ENCODE assay signal across 1 cellular context in the genomic region with DNA sequence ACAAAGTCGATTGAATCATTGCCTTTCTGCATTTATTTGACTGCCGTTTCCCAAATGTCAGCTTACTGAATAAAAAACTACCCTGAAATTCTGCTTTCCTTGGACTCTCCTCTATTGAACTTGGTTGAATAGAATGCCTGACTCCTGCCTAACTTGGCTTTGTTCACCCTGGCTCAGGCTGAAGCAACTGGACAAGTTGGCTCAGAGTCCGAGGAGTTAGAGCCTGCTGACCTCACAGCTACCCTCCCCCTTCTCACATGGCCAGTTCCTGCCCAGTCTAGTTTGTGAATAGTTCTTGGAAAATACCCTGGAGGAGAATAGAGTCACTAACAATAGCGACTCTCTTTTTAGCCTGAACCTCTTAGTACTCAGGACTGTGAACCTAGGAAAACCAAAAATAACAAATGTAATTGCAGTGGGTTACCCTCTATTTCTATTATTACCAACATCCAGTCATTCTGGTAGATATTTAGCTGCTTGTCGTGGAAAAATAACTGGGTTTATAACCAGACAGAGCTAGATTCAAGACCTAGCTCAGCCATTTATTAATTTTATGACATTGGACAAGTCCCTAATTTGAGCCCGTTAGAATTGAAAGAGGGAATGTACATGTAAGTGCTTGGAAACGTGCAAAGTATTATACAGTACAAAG.
TF ChIP-seq lines count a peak whose summit lies in the region.

No MANE protein-coding gene starts in this region.

TF ChIP-seq in K562, 482 proteins besides CTCF, POLR2A, EP300 and RAD21 (continued from another document):
- TF ChIP-seq, protein P1, sequence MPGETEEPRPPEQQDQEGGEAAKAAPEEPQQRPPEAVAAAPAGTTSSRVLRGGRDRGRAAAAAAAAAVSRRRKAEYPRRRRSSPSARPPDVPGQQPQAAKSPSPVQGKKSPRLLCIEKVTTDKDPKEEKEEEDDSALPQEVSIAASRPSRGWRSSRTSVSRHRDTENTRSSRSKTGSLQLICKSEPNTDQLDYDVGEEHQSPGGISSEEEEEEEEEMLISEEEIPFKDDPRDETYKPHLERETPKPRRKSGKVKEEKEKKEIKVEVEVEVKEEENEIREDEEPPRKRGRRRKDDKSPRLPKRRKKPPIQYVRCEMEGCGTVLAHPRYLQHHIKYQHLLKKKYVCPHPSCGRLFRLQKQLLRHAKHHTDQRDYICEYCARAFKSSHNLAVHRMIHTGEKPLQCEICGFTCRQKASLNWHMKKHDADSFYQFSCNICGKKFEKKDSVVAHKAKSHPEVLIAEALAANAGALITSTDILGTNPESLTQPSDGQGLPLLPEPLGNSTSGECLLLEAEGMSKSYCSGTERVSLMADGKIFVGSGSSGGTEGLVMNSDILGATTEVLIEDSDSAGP (CRISPR knock-in tag; IDR thresholded peaks at IDR 0.05): no peak
- TF ChIP-seq, protein P2, sequence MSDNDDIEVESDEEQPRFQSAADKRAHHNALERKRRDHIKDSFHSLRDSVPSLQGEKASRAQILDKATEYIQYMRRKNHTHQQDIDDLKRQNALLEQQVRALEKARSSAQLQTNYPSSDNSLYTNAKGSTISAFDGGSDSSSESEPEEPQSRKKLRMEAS (CRISPR knock-in tag; IDR thresholded peaks at IDR 0.05): peak; percentile 30; the same call in 1 of the 2 replicates
- TF ChIP-seq, protein P3, sequence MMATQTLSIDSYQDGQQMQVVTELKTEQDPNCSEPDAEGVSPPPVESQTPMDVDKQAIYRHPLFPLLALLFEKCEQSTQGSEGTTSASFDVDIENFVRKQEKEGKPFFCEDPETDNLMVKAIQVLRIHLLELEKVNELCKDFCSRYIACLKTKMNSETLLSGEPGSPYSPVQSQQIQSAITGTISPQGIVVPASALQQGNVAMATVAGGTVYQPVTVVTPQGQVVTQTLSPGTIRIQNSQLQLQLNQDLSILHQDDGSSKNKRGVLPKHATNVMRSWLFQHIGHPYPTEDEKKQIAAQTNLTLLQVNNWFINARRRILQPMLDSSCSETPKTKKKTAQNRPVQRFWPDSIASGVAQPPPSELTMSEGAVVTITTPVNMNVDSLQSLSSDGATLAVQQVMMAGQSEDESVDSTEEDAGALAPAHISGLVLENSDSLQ (IDR thresholded peaks at IDR 0.05): no peak
- TF ChIP-seq, protein P4, sequence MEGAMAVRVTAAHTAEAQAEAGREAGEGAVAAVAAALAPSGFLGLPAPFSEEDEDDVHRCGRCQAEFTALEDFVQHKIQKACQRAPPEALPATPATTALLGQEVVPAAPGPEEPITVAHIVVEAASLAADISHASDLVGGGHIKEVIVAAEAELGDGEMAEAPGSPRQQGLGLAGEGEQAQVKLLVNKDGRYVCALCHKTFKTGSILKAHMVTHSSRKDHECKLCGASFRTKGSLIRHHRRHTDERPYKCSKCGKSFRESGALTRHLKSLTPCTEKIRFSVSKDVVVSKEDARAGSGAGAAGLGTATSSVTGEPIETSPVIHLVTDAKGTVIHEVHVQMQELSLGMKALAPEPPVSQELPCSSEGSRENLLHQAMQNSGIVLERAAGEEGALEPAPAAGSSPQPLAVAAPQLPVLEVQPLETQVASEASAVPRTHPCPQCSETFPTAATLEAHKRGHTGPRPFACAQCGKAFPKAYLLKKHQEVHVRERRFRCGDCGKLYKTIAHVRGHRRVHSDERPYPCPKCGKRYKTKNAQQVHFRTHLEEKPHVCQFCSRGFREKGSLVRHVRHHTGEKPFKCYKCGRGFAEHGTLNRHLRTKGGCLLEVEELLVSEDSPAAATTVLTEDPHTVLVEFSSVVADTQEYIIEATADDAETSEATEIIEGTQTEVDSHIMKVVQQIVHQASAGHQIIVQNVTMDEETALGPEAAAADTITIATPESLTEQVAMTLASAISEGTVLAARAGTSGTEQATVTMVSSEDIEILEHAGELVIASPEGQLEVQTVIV (CRISPR knock-in tag; IDR thresholded peaks at IDR 0.05; ENCODE audit: borderline replicate concordance): no peak
- TF ChIP-seq DPF2 (IDR thresholded peaks at IDR 0.05): no peak
- TF ChIP-seq BRD9 (IDR thresholded peaks at IDR 0.05; ENCODE audit: low read depth, partially characterized antibody): no peak
- TF ChIP-seq, protein P5, sequence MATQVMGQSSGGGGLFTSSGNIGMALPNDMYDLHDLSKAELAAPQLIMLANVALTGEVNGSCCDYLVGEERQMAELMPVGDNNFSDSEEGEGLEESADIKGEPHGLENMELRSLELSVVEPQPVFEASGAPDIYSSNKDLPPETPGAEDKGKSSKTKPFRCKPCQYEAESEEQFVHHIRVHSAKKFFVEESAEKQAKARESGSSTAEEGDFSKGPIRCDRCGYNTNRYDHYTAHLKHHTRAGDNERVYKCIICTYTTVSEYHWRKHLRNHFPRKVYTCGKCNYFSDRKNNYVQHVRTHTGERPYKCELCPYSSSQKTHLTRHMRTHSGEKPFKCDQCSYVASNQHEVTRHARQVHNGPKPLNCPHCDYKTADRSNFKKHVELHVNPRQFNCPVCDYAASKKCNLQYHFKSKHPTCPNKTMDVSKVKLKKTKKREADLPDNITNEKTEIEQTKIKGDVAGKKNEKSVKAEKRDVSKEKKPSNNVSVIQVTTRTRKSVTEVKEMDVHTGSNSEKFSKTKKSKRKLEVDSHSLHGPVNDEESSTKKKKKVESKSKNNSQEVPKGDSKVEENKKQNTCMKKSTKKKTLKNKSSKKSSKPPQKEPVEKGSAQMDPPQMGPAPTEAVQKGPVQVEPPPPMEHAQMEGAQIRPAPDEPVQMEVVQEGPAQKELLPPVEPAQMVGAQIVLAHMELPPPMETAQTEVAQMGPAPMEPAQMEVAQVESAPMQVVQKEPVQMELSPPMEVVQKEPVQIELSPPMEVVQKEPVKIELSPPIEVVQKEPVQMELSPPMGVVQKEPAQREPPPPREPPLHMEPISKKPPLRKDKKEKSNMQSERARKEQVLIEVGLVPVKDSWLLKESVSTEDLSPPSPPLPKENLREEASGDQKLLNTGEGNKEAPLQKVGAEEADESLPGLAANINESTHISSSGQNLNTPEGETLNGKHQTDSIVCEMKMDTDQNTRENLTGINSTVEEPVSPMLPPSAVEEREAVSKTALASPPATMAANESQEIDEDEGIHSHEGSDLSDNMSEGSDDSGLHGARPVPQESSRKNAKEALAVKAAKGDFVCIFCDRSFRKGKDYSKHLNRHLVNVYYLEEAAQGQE (CRISPR knock-in tag; IDR thresholded peaks at IDR 0.05; ENCODE audit: low read depth): no peak
- TF ChIP-seq CBX8 (IDR thresholded peaks at IDR 0.05; ENCODE audit: borderline replicate concordance, extremely low read depth, low read depth, low read length, poor library complexity, severe bottlenecking): no peak
- TF ChIP-seq, protein P6, sequence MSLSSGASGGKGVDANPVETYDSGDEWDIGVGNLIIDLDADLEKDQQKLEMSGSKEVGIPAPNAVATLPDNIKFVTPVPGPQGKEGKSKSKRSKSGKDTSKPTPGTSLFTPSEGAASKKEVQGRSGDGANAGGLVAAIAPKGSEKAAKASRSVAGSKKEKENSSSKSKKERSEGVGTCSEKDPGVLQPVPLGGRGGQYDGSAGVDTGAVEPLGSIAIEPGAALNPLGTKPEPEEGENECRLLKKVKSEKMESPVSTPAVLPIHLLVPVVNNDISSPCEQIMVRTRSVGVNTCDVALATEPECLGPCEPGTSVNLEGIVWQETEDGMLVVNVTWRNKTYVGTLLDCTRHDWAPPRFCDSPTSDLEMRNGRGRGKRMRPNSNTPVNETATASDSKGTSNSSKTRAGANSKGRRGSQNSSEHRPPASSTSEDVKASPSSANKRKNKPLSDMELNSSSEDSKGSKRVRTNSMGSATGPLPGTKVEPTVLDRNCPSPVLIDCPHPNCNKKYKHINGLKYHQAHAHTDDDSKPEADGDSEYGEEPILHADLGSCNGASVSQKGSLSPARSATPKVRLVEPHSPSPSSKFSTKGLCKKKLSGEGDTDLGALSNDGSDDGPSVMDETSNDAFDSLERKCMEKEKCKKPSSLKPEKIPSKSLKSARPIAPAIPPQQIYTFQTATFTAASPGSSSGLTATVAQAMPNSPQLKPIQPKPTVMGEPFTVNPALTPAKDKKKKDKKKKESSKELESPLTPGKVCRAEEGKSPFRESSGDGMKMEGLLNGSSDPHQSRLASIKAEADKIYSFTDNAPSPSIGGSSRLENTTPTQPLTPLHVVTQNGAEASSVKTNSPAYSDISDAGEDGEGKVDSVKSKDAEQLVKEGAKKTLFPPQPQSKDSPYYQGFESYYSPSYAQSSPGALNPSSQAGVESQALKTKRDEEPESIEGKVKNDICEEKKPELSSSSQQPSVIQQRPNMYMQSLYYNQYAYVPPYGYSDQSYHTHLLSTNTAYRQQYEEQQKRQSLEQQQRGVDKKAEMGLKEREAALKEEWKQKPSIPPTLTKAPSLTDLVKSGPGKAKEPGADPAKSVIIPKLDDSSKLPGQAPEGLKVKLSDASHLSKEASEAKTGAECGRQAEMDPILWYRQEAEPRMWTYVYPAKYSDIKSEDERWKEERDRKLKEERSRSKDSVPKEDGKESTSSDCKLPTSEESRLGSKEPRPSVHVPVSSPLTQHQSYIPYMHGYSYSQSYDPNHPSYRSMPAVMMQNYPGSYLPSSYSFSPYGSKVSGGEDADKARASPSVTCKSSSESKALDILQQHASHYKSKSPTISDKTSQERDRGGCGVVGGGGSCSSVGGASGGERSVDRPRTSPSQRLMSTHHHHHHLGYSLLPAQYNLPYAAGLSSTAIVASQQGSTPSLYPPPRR (CRISPR knock-in tag; IDR thresholded peaks at IDR 0.05; ENCODE audit: borderline replicate concordance): no peak
- no peak for TF ChIP-seq KAT7 (CRISPR knock-in tag; IDR thresholded peaks at IDR 0.05; ENCODE audit: borderline replicate concordance)
- TF ChIP-seq, protein P7, sequence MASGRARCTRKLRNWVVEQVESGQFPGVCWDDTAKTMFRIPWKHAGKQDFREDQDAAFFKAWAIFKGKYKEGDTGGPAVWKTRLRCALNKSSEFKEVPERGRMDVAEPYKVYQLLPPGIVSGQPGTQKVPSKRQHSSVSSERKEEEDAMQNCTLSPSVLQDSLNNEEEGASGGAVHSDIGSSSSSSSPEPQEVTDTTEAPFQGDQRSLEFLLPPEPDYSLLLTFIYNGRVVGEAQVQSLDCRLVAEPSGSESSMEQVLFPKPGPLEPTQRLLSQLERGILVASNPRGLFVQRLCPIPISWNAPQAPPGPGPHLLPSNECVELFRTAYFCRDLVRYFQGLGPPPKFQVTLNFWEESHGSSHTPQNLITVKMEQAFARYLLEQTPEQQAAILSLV (tag; IDR thresholded peaks at IDR 0.05): 0 out of 2 replicates have a peak, but pooled peaks have one; percentile 7
- no peak for TF ChIP-seq ETV6 (IDR thresholded peaks at IDR 0.05; ENCODE audit: borderline replicate concordance in 1 of 2, low read depth in 2 of 2, low read length in 1 of 2)
- no peak for TF ChIP-seq ETV6 (CRISPR knock-in tag; IDR thresholded peaks at IDR 0.05; ENCODE audit: borderline replicate concordance)
- TF ChIP-seq ZNF695 (CRISPR knock-in tag; IDR thresholded peaks at IDR 0.05): no peak
- TF ChIP-seq SREBF1 (IDR thresholded peaks at IDR 0.05; ENCODE audit: borderline replicate concordance, low read depth, low read length): no peak
- 0 out of 2 replicates have a peak, but pooled peaks have one; percentile 34 for TF ChIP-seq RBFOX2 (IDR thresholded peaks at IDR 0.05; ENCODE audit: low read depth, low read length)
